1 cellular context compared by ENCODE assay signal in genomic region chr3:196643201-196643749, GRCh38.
TF ChIP-seq lines count a peak whose summit lies in the region.

No MANE protein-coding gene starts in this region.

TF ChIP-seq in HepG2, 621 proteins besides CTCF, POLR2A, EP300 and RAD21 (continued from another document):
- no peak for TF ChIP-seq LRRFIP1 (CRISPR knock-in tag; conservative IDR thresholded peaks at IDR 0.05)
- TF ChIP-seq GPN1 (CRISPR knock-in tag; IDR thresholded peaks at IDR 0.05; ENCODE audit: borderline replicate concordance): no peak
- no peak for TF ChIP-seq GFI1 (CRISPR knock-in tag; IDR thresholded peaks at IDR 0.05; ENCODE audit: borderline replicate concordance)
- no peak for TF ChIP-seq SNAPC2 (CRISPR knock-in tag; IDR thresholded peaks at IDR 0.05)
- TF ChIP-seq FOXM1 (CRISPR knock-in tag; IDR thresholded peaks at IDR 0.05): no peak
- no peak for TF ChIP-seq CSRNP1 (CRISPR knock-in tag; IDR thresholded peaks at IDR 0.05)
- no peak for TF ChIP-seq AFF4 (CRISPR knock-in tag; IDR thresholded peaks at IDR 0.05)
- TF ChIP-seq ZSCAN5A (CRISPR knock-in tag; IDR thresholded peaks at IDR 0.05; ENCODE audit: borderline replicate concordance): no peak
TF ChIP-seq in HepG2: peak in this region for 0.
